Comparison of ENCODE assay signal across 2 cellular contexts in genomic region chr16:16363595-16363994, GRCh38. TPM values are rescaled to one million over a fixed set of nuclear protein-coding genes. Genes with fewer than 3 reads are reported as not detected.
"Had no signal": no experiment of that assay in that cellular context is flagged by ENCODE, and none has a peak within 500 bp of the region (broad histone marks: within the 10 kb centered on the region; RNA-seq: fewer than 3 reads in every experiment).

No MANE protein-coding gene starts in this region.

RNA-seq across cellular contexts. Expression of gene NPIPA7, which starts 15.3 kb away (rescaled TPM):
- total RNA-seq: ascending aorta, body of pancreas had no signal
